ENCODE assay signal across 30 cellular contexts in genomic region chr17:78202666-78203065, GRCh38. TPM values are rescaled to one million over a fixed set of nuclear protein-coding genes. Genes with fewer than 3 reads are reported as not detected.
"Had no signal": no experiment of that assay in that cellular context is flagged by ENCODE, and none has a peak within 500 bp of the region (broad histone marks: within the 10 kb centered on the region; RNA-seq: fewer than 3 reads in every experiment).

No MANE protein-coding gene starts in this region.

- H3K27ac ChIP-seq: ascending aorta, body of pancreas, Peyer's patch, RWPE1 had no signal

- H3K9me3 ChIP-seq: ascending aorta, body of pancreas, Peyer's patch had no signal

- H3K27me3 ChIP-seq: ascending aorta, body of pancreas, Peyer's patch had no signal

- H3K4me3 ChIP-seq: ascending aorta, body of pancreas, Peyer's patch had no signal

- ATAC-seq: activated CD8-positive, alpha-beta memory T cell treated with anti-CD3 and anti-CD28 coated beads, Interleukin-2, amount 10 ng/mL, durations not matched to agents 7 days and 5 days; activated naive CD4-positive, alpha-beta T cell treated with anti-CD3 and anti-CD28 coated beads, Interleukin-2, amount 50 U/mL, for 72 hours; activated naive CD8-positive, alpha-beta T cell treated with anti-CD3 and anti-CD28 coated beads, Interleukin-2, amount 50 U/mL, for 24 hours; body of pancreas; T-helper 17 cell had no signal

- DNase-seq: activated CD4-positive, alpha-beta T cell treated with anti-CD3 and anti-CD28 coated beads for 48 hours; activated CD4-positive, alpha-beta T cell treated with anti-CD3 and anti-CD28 coated beads, Interleukin-2, amount 50 U/mL, for 48 hours; activated CD4-positive, CD25-positive, alpha-beta regulatory T cell treated with anti-CD3 and anti-CD28 coated beads, Interleukin-2, amount 50 U/mL, for 72 hours; activated CD8-positive, alpha-beta memory T cell treated with anti-CD3 and anti-CD28 coated beads, Interleukin-2, amount 10 ng/mL, durations not matched to agents 7 days and 5 days; activated effector memory CD4-positive, alpha-beta T cell treated with anti-CD3 and anti-CD28 coated beads, Interleukin-2, amount 50 U/mL, for 16 hours; activated naive CD4-positive, alpha-beta T cell treated with Interleukin-2 at 50 U/mL for 16 hours; activated naive CD8-positive, alpha-beta T cell treated with anti-CD3 and anti-CD28 coated beads, Interleukin-2, amount 50 U/mL, for 24 hours; activated T-cell treated with anti-CD3 and anti-CD28 coated beads, Interleukin-2, amount 50 U/mL, for 24 hours; amniotic stem cell; body of pancreas; IMR-90; KG1; MV-4-11; NCI-H1105; NCI-H1436 treated with DMSO at 0.1 percent for 48 hours; NCI-H187; NCI-H2081; NCI-H510A treated with DMSO at 0.1 percent for 48 hours; NCI-H69; Peyer's patch; SHP77 treated with DMSO at 0.1 percent for 48 hours; T-helper 17 cell; T-helper 9 cell had no signal

- H3K4me1 ChIP-seq: Peyer's patch had no signal

RNA-seq across cellular contexts. Expression of gene BIRC5, which starts 11.4 kb away (rescaled TPM):
- total RNA-seq: body of pancreas had no signal

RNA-seq across cellular contexts. Expression of gene TK1, which starts 15.8 kb away (rescaled TPM):
- total RNA-seq: ascending aorta had no signal

RNA-seq across cellular contexts. Expression of gene TMEM235, which starts 28.8 kb away (rescaled TPM):
- total RNA-seq: activated CD8-positive, alpha-beta memory T cell treated with anti-CD3 and anti-CD28 coated beads, Interleukin-2, amount 10 ng/mL, durations not matched to agents 7 days and 5 days; activated naive CD4-positive, alpha-beta T cell treated with anti-CD3 and anti-CD28 coated beads, Interleukin-2, amount 50 U/mL, for 72 hours; activated T-helper 1 cell treated with anti-CD3 and anti-CD28 coated beads, Interleukin-12 subunit alpha, Interleukin-12 subunit beta, Interleukin-2, Interleukin-4 antibody, amounts not matched to agents 30 ng/mL and 10 ng/mL and 1 ng/mL, durations not matched to agents 14 hours and 24 hours and 36 hours; ascending aorta; body of pancreas; bronchial epithelial cell; IMR-90; MCF 10A; Peyer's patch; SK-MEL-5; T-helper 17 cell had no signal
- polyA plus RNA-seq: IMR-90 had no signal
